In the genomic region with DNA sequence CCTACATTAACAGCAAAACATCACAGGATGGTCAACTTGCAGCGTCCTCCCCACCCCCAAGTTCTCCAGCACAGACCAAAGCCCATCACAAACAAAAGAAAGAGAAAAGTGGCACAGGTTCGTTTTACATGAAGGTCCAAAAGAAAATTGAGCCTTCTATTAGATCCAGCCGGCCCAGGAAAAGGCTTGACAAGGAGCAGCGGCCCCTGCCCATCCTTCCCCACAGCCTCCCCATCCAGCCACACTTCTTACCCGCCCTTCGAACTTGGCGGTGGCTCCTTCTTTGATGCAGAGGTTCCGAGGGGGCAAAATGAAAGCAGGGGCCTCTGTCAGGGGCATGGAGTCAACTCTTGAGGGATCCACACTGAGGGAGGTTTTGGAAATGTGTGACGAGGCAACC, we compare ENCODE assay signal across 21 cellular contexts.
"Had no signal": no experiment of that assay in that cellular context is flagged by ENCODE, and none has a peak within 500 bp of the region (broad histone marks: within the 10 kb centered on the region; RNA-seq: fewer than 3 reads in every experiment).

No MANE protein-coding gene starts in this region.

- H3K4me1 ChIP-seq: heart right ventricle, parathyroid adenoma, prostate gland, right atrium auricular region, spleen, tibial nerve, vagina had no signal

- H3K36me3 ChIP-seq: esophagus squamous epithelium, heart right ventricle, left lung, prostate gland, right atrium auricular region, sigmoid colon, spleen, tibial nerve, vagina had no signal

- H3K27me3 ChIP-seq: left lung, right atrium auricular region, sigmoid colon, tibial nerve, vagina had no signal

- H2AFZ ChIP-seq: parathyroid adenoma had no signal

- H3K27ac ChIP-seq: coronary artery, esophagus squamous epithelium, heart right ventricle, left lung, parathyroid adenoma, prostate gland, right atrium auricular region, spleen, thoracic aorta, vagina had no signal

- ATAC-seq: heart right ventricle; left cardiac atrium; natural killer cell; stimulated activated naive B cell treated with anti-CD40 and anti-IgM and Interleukin-4, amounts not matched to agents 10 μg/mL and 1 μg/mL and 100 μg/mL, for 72 hours had no signal

- H3K9me3 ChIP-seq: esophagus squamous epithelium, heart right ventricle, left lung, prostate gland, right atrium auricular region, sigmoid colon, spleen, thoracic aorta, tibial nerve, vagina had no signal

- H3K4me3 ChIP-seq: coronary artery, esophagus squamous epithelium, heart right ventricle, left lung, prostate gland, right atrium auricular region, sigmoid colon, spleen, thoracic aorta, tibial nerve, vagina had no signal

- DNase-seq: dermis blood vessel endothelial cell; effector memory CD4-positive, alpha-beta T cell; esophagus squamous epithelium; foreskin melanocyte; glutamatergic neuron; heart right ventricle; hippocampal formation; left cardiac atrium; left lung; natural killer cell; sigmoid colon; spleen; stimulated activated CD4-positive, alpha-beta T cell treated with anti-CD3 and anti-CD28 coated beads, Interleukin-2, amount 100 ng/mL, for 48 hours; stimulated activated naive B cell treated with anti-CD40 and anti-IgM and Interleukin-4, amounts not matched to agents 10 μg/mL and 1 μg/mL and 100 μg/mL, for 72 hours had no signal

- H3K9ac ChIP-seq: parathyroid adenoma had no signal

- H3K79me2 ChIP-seq: parathyroid adenoma had no signal
